In genomic region chr9:34997375-34997774, GRCh38 we compare ENCODE assay signal across 17 cellular contexts. TPM values are rescaled to one million over a fixed set of nuclear protein-coding genes. Genes with fewer than 3 reads are reported as not detected.
DNase-seq lines count a peak whose midpoint lies in the region; ATAC-seq and TF ChIP-seq lines count a peak whose summit lies in the region.
"Had no signal": no experiment of that assay in that cellular context is flagged by ENCODE, and none has a peak within 500 bp of the region (broad histone marks: within the 10 kb centered on the region; RNA-seq: fewer than 3 reads in every experiment).

No MANE protein-coding gene starts in this region.

- no peaks in the 10 kb centered on the region for H3K9me3 ChIP-seq in right atrium auricular region
- H3K9me3 ChIP-seq in heart left ventricle, result no peaks in the 10 kb centered on the region
- H3K9me3 ChIP-seq in ascending aorta, result no peaks in the 10 kb centered on the region
- H3K9me3 ChIP-seq: colonic mucosa had no signal

- H3K36me3 ChIP-seq in right atrium auricular region (peaks cover 20% of the 10 kb centered on the region), heart left ventricle (peaks cover 0 to 32% (median 20%) of the 10 kb centered on the region in 9 donors), ascending aorta (peaks cover 26 to 31% of the 10 kb centered on the region in 2 donors)
- H3K36me3 ChIP-seq: colonic mucosa had no signal

- H3K4me1 ChIP-seq in right atrium auricular region (peaks cover 0 to 49% of the 10 kb centered on the region in 2 donors), heart left ventricle (peaks cover 8 to 61% (median 41%) of the 10 kb centered on the region in 12 donors), ascending aorta (peaks cover 13 to 29% of the 10 kb centered on the region in 2 donors)
- H3K4me1 ChIP-seq: colonic mucosa had no signal

- TF ChIP-seq POLR2A in heart left ventricle (IDR thresholded peaks at IDR 0.05), result no peak

- H3K27ac ChIP-seq in right atrium auricular region (peak overlapping the region; percentile 99 to 100), heart left ventricle (peak overlapping the region in 4 of 12 donors; percentile 31 to 56 (median 44)), ascending aorta (peak overlapping the region; percentile 42 to 98)
- H3K27ac ChIP-seq: colonic mucosa, VCaP had no signal

- H3K27me3 Mint-ChIP-seq in glutamatergic neuron (ENCODE audit: unreplicated experiment), result peaks cover 12% of the 10 kb centered on the region
- H3K27me3 Mint-ChIP-seq: naive B cell had no signal

- peaks cover 11% of the 10 kb centered on the region for H3K36me3 Mint-ChIP-seq in glutamatergic neuron (ENCODE audit: unreplicated experiment)

- H3K4me3 ChIP-seq in right atrium auricular region, result no peak overlapping the region
- H3K4me3 ChIP-seq in heart left ventricle, result no peak overlapping the region
- H3K4me3 ChIP-seq in ascending aorta, result no peak overlapping the region
- H3K4me3 ChIP-seq: colonic mucosa, lung had no signal

- DNase-seq in right atrium auricular region (ENCODE audit: low spot score), result no peak
- DNase-seq in heart left ventricle, result no peak
- no peak for DNase-seq in ascending aorta (ENCODE audit: low spot score in 2 of 2)
- DNase-seq in mesenteric fat pad (ENCODE audit: low spot score), result peak; percentile 41
- DNase-seq in foreskin melanocyte, result no peak
- no peak for DNase-seq in glutamatergic neuron
- DNase-seq in activated gamma-delta T cell (lab: John Stamatoyannopoulos, UW), result no peak
- DNase-seq: activated gamma-delta T cell treated with Interleukin-2 at 50 U/mL for 16 hours; colonic mucosa; naive B cell; NCI-H1105 treated with DMSO at 0.1 percent for 48 hours; NCI-H69; stimulated activated naive CD4-positive, alpha-beta T cell treated with Interleukin-2 at 50 U/mL for 16 hours had no signal

- H3K27ac Mint-ChIP-seq in glutamatergic neuron (ENCODE audit: unreplicated experiment), result no peak overlapping the region

- intact Hi-C loops in heart left ventricle (cut with DNase I), result no loop called here
- intact Hi-C loops in ascending aorta (cut with DNase I), result loop anchor here (10.0 kb wide), 3 partner anchors 567 to 1183 kb away; partner anchors contain the start of genes UBAP2 and UBE2R2

- H3K27me3 ChIP-seq in right atrium auricular region (no peaks in the 10 kb centered on the region), heart left ventricle (no peaks in the 10 kb centered on the region), ascending aorta (no peaks in the 10 kb centered on the region)
- H3K27me3 ChIP-seq: colonic mucosa had no signal

- H3K4me1 Mint-ChIP-seq in glutamatergic neuron (ENCODE audit: low read depth, unreplicated experiment), result peaks cover 27% of the 10 kb centered on the region

- peaks cover 7% of the 10 kb centered on the region for H3K9me3 Mint-ChIP-seq in glutamatergic neuron (ENCODE audit: unreplicated experiment)
- H3K9me3 Mint-ChIP-seq: naive B cell had no signal

- TF ChIP-seq CTCF in right atrium auricular region (IDR thresholded peaks at IDR 0.05) (no peak), heart left ventricle (IDR thresholded peaks at IDR 0.05) (no peak), ascending aorta (IDR thresholded peaks at IDR 0.05) (no peak), glutamatergic neuron (IDR thresholded peaks at IDR 0.05; ENCODE audit: partially characterized antibody, unreplicated experiment) (no peak)

- H3K4me3 Mint-ChIP-seq in glutamatergic neuron (ENCODE audit: unreplicated experiment), result no peak overlapping the region

- ATAC-seq in heart left ventricle, result no peak
- ATAC-seq: Panc1 had no signal

RNA-seq across cellular contexts. Expression of gene DNAJB5, which starts 7.8 kb away (rescaled TPM):
- total RNA-seq in right atrium auricular region, result 10 to 100 TPM; 34.9 to 82.4 TPM
- total RNA-seq in heart left ventricle, result 100 to 1,000 TPM in 3 of 9 donors, 10 to 100 TPM in 6; 33.6 to 134 (median 88.5) TPM
- polyA plus RNA-seq in heart left ventricle, result 100 to 1,000 TPM in 1 of 2 donors, 10 to 100 TPM in 1; 75.5 to 166 TPM
- 40.8 TPM for total RNA-seq in ascending aorta
- total RNA-seq in mesenteric fat pad, result 8.0 TPM
- 137 TPM for total RNA-seq in glutamatergic neuron (ENCODE audit: unreplicated experiment)

RNA-seq across cellular contexts. Expression of gene PHF24, which starts 39.3 kb away (rescaled TPM):
- total RNA-seq in right atrium auricular region (under 1 TPM in 1 of 2 donors, not detected in 1; 0.67 TPM), heart left ventricle (1 to 10 TPM in 1 of 9 donors, under 1 TPM in 7, not detected in 1; 0.07 to 2.2 (median 0.35) TPM), ascending aorta (not detected), mesenteric fat pad (0.39 TPM), glutamatergic neuron (ENCODE audit: unreplicated experiment) (3.1 TPM)
- polyA plus RNA-seq in heart left ventricle, result under 1 TPM; 0.06 to 0.11 TPM
- total RNA-seq: LHCN-M2 had no signal
